ENCODE assay signal across 34 cellular contexts in the genomic region with DNA sequence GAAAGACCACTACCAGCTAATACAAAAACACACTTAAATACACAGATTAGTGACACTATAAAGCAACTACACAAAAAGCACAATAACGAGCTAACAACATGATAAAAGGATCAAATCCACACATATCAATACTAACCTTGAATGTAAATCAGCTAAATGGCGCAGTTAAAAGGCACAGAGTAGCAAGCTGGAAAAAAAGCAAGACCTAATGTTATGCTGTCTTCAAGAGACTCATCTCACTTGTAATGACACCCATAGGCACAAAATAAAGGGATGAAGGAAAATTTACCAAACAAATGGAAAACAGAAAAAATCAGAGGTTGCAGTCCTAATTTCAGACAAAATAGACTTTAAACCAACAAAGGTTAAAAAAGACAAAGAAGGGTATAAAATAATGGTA.
DNase-seq lines count a peak whose midpoint lies in the region; ATAC-seq, FAIRE-seq and TF ChIP-seq lines count a peak whose summit lies in the region.
"Had no signal": no experiment of that assay in that cellular context is flagged by ENCODE, and none has a peak within 500 bp of the region (broad histone marks: within the 10 kb centered on the region; RNA-seq: fewer than 3 reads in every experiment).

No MANE protein-coding gene starts in this region.

- H3K9ac ChIP-seq in GM12878 (ENCODE audit: control insufficient read depth, insufficient read depth, low read length) = no peak overlapping the region
- H3K9ac ChIP-seq: BLaER1; BLaER1 treated with 17β-estradiol and CSF1 and Interleukin-3, amounts not matched to agents 10 nM and 100 nM had no signal

- peak; percentile 4 for DNase-seq in DMS 273 (lab: John Stamatoyannopoulos, UW; ENCODE audit: unreplicated experiment)
- no peak for DNase-seq in DMS 273 treated with DMSO at 0.1 percent for 48 hours (lab: John Stamatoyannopoulos, UW)
- DNase-seq in GM12878 (ENCODE audit: low read depth, low spot score) = no peak
- no peak for DNase-seq in psoas muscle
- DNase-seq in Caco-2 = no peak
- DNase-seq: 8988T; ACHN; AML-193; BE2C; C1 segment of cervical spinal cord; Calu3; CD4-positive, alpha-beta memory T cell; CD4-positive, alpha-beta T cell; CD4-positive, CD25-positive, alpha-beta regulatory T cell; CD8-positive, alpha-beta memory T cell; CD8-positive, alpha-beta T cell; COR-L47; DMS153; DMS53; DMS79; DMS79 treated with DMSO at 0.1 percent for 48 hours; DND-41; EL had no signal

- ATAC-seq in GM12878 (no peak), psoas muscle (no peak)
- ATAC-seq: A549; CD8-positive, alpha-beta T cell had no signal

- TF ChIP-seq CTCF in HEK293 (tag by site-specific recombination; IDR thresholded peaks at IDR 0.05) (no peak), GM12878 (IDR thresholded peaks at IDR 0.05 in 2 of 3, conservative IDR thresholded peaks at IDR 0.05 in 1 of 3; ENCODE audit: control insufficient read depth in 2 of 3, extremely low read depth in 1 of 3, insufficient read depth in 1 of 3, low read depth in 3 of 3, low read length in 3 of 3) (no peak), psoas muscle (IDR thresholded peaks at IDR 0.05) (no peak), Caco-2 (IDR thresholded peaks at IDR 0.05; ENCODE audit: insufficient read depth in 1 of 2, low read depth in 1 of 2, low read length in 1 of 2, severe bottlenecking in 1 of 2, unreplicated experiment in 1 of 2) (no peak)

- no peaks in the 10 kb centered on the region for H4K20me1 ChIP-seq in GM12878 (ENCODE audit: control insufficient read depth, insufficient read depth)
- H4K20me1 ChIP-seq: BLaER1; BLaER1 treated with 17β-estradiol and CSF1 and Interleukin-3, amounts not matched to agents 10 nM and 100 nM had no signal

- H3K4me3 ChIP-seq in HEK293 (ENCODE audit: low read depth, low read length) (no peak overlapping the region), GM12878 (no peak overlapping the region), psoas muscle (no peak overlapping the region), Caco-2 (ENCODE audit: low read depth, low read length) (no peak overlapping the region)
- H3K4me3 ChIP-seq: A549; BLaER1; BLaER1 treated with 17β-estradiol and CSF1 and Interleukin-3, amounts not matched to agents 10 nM and 100 nM had no signal

- in situ Hi-C loops in GM12878 (cut with MboI) = no loop called here

- H3K27ac Mint-ChIP-seq in Caco-2 (ENCODE audit: unreplicated experiment) = no peak overlapping the region
- H3K27ac Mint-ChIP-seq: B cell; CD14-positive monocyte; CD4-positive, alpha-beta memory T cell; CD4-positive, alpha-beta T cell; CD4-positive, CD25-positive, alpha-beta regulatory T cell; CD8-positive, alpha-beta memory T cell; CD8-positive, alpha-beta T cell had no signal

- H3K9me3 ChIP-seq in HEK293 (ENCODE audit: control insufficient read depth, insufficient read depth, low read depth, low read length) (no peaks in the 10 kb centered on the region), GM12878 (replicated peaks; ENCODE audit: control insufficient read depth, insufficient read depth, low read length) (peaks cover 7% of the 10 kb centered on the region), psoas muscle (peaks cover 6% of the 10 kb centered on the region), Caco-2 (peaks cover 11% of the 10 kb centered on the region)
- H3K9me3 ChIP-seq: A549, BE2C had no signal

- H3K36me3 Mint-ChIP-seq in Caco-2 (ENCODE audit: insufficient read depth, unreplicated experiment) = no peaks in the 10 kb centered on the region
- H3K36me3 Mint-ChIP-seq: CD14-positive monocyte; CD4-positive, alpha-beta memory T cell; CD4-positive, CD25-positive, alpha-beta regulatory T cell; CD8-positive, alpha-beta memory T cell; CD8-positive, alpha-beta T cell had no signal

- WGBS in GM12878 (ENCODE audit: insufficient coverage, insufficient replicate concordance, low lambda C conversion rate, missing lambda C conversion rate) = 2% methylated on average over 2 of the region's 2 CpGs
- WGBS in psoas muscle, 3 donors = 60 to 70% (median 67%) methylated on average over 2 of the region's 2 CpGs

- BruUV-seq in GM12878 (replicated peaks; lab: Mats Ljungman, UMichigan) (no TSS peak), Caco-2 (replicated peaks; lab: Mats Ljungman, UMichigan) (no TSS peak)

- no peaks in the 10 kb centered on the region for H3K4me1 ChIP-seq in HEK293 (ENCODE audit: control insufficient read depth, insufficient read depth, low read length)
- H3K4me1 ChIP-seq in GM12878 (ENCODE audit: control insufficient read depth, insufficient read depth, low read length) = no peaks in the 10 kb centered on the region
- H3K4me1 ChIP-seq in psoas muscle = no peaks in the 10 kb centered on the region
- H3K4me1 ChIP-seq in Caco-2 = no peaks in the 10 kb centered on the region
- H3K4me1 ChIP-seq: A549, BE2C, BLaER1 had no signal

- FAIRE-seq in GM12878 (lab: Jason Lieb, UNC) = no peak
- FAIRE-seq: A204.1, A549, D721Med, G401.6 had no signal

- intact Hi-C loops in GM12878 (cut with micrococcal nuclease; ENCODE audit: unreplicated experiment) (no loop called here), psoas muscle (cut with DNase I) (no loop called here), Caco-2 (cut with micrococcal nuclease; ENCODE audit: unreplicated experiment) (no loop called here)

- H3K27me3 Mint-ChIP-seq in Caco-2 (ENCODE audit: insufficient read depth, unreplicated experiment) = no peaks in the 10 kb centered on the region
- H3K27me3 Mint-ChIP-seq: B cell; CD4-positive, alpha-beta T cell; CD4-positive, CD25-positive, alpha-beta regulatory T cell had no signal

- no peaks in the 10 kb centered on the region for H3K79me2 ChIP-seq in GM12878 (ENCODE audit: control insufficient read depth, insufficient read depth, low read length)

- peaks cover 7% of the 10 kb centered on the region for H3K9me3 Mint-ChIP-seq in Caco-2 (ENCODE audit: unreplicated experiment)

- H2AFZ ChIP-seq in GM12878 (ENCODE audit: control insufficient read depth, low read depth, low read length) = no peak overlapping the region

- H3K27ac ChIP-seq in HEK293 (ENCODE audit: extremely low read depth, low read depth, low read length) = no peak overlapping the region
- H3K27ac ChIP-seq in GM12878 (ENCODE audit: control insufficient read depth, insufficient read depth) = no peak overlapping the region
- H3K27ac ChIP-seq in psoas muscle = no peak overlapping the region
- H3K27ac ChIP-seq: 22Rv1; A549; BLaER1; BLaER1 treated with 17β-estradiol and CSF1 and Interleukin-3, amounts not matched to agents 10 nM and 100 nM; C4-2B had no signal

- no peak for TF ChIP-seq EP300 in GM12878 (IDR thresholded peaks at IDR 0.05; ENCODE audit: borderline replicate concordance in 1 of 2, control insufficient read depth in 1 of 2, low read depth in 2 of 2, low read length in 2 of 2)

- H3K27me3 ChIP-seq in GM12878 (replicated peaks in 1 of 2; ENCODE audit: control insufficient read depth in 2 of 2, insufficient read depth in 2 of 2, low read length in 1 of 2) = no peaks in the 10 kb centered on the region
- H3K27me3 ChIP-seq in psoas muscle (ENCODE audit: insufficient read depth in 3 of 3, low read length in 2 of 3) = no peaks in the 10 kb centered on the region
- no peaks in the 10 kb centered on the region for H3K27me3 ChIP-seq in Caco-2 (replicated peaks; ENCODE audit: control insufficient read depth, insufficient read depth, low read length)
- H3K27me3 ChIP-seq: BE2C; BLaER1; BLaER1 treated with 17β-estradiol and CSF1 and Interleukin-3, amounts not matched to agents 10 nM and 100 nM had no signal

- RAD21 ChIA-PET in GM12878 (lab: Charles Lee; ENCODE audit: unreplicated experiment) = no interaction called here

- no peak for TF ChIP-seq RAD21 in GM12878 (IDR thresholded peaks at IDR 0.05; ENCODE audit: insufficient read depth, low read depth, low read length)

- no peaks in the 10 kb centered on the region for H3K4me1 Mint-ChIP-seq in Caco-2 (ENCODE audit: low read depth, unreplicated experiment)
- H3K4me1 Mint-ChIP-seq: B cell; CD14-positive monocyte; CD4-positive, CD25-positive, alpha-beta regulatory T cell; CD8-positive, alpha-beta memory T cell had no signal

- POLR2A ChIA-PET in HEK293 (lab: Yijun Ruan, JAX) = no interaction called here
- POLR2A ChIA-PET in GM12878 (lab: Charles Lee) = no interaction called here
- POLR2A ChIA-PET in Caco-2 (lab: Charles Lee) = no interaction called here

- H3K36me3 ChIP-seq in HEK293 (ENCODE audit: control insufficient read depth in 2 of 2, insufficient read depth in 1 of 2, low read length in 2 of 2) = no peaks in the 10 kb centered on the region
- H3K36me3 ChIP-seq in GM12878 (ENCODE audit: control insufficient read depth in 2 of 2, insufficient read depth in 2 of 2, low read length in 1 of 2) = no peaks in the 10 kb centered on the region
- no peaks in the 10 kb centered on the region for H3K36me3 ChIP-seq in psoas muscle (ENCODE audit: insufficient read depth in 1 of 2, low read depth in 1 of 2)
- H3K36me3 ChIP-seq in Caco-2 (ENCODE audit: control insufficient read depth, insufficient read depth, low read length) = no peaks in the 10 kb centered on the region
- H3K36me3 ChIP-seq: BE2C; BLaER1; BLaER1 treated with 17β-estradiol and CSF1 and Interleukin-3, amounts not matched to agents 10 nM and 100 nM had no signal

- SMC1A ChIA-PET in GM12878 (lab: Charles Lee; ENCODE audit: uncharacterized antibody, unreplicated experiment) = interaction anchor here (0.6 kb wide), 1 partner anchor 48 kb away, joined by 3 read pairs; no protein-coding TSS in a partner anchor

- CTCF ChIA-PET in HEK293 (lab: Yijun Ruan, JAX) (interaction anchor here (1.2 kb wide), 1 partner anchor 15 kb away, joined by 4 read pairs; no protein-coding TSS in a partner anchor), GM12878 (lab: Yijun Ruan, JAX) (no interaction called here), Caco-2 (lab: Charles Lee) (no interaction called here)

- H3K4me3 Mint-ChIP-seq in Caco-2 (ENCODE audit: unreplicated experiment) = no peak overlapping the region
- H3K4me3 Mint-ChIP-seq: B cell; CD14-positive monocyte; CD4-positive, alpha-beta memory T cell; CD4-positive, alpha-beta T cell; CD4-positive, CD25-positive, alpha-beta regulatory T cell; CD8-positive, alpha-beta memory T cell; CD8-positive, alpha-beta T cell had no signal

- no peak for TF ChIP-seq POLR2A in GM12878 (IDR thresholded peaks at IDR 0.05; ENCODE audit: low read depth, low read length)

- H3K4me2 ChIP-seq in GM12878 (ENCODE audit: control insufficient read depth, insufficient read depth) = no peak overlapping the region
- H3K4me2 ChIP-seq: A549; BLaER1; BLaER1 treated with 17β-estradiol and CSF1 and Interleukin-3, amounts not matched to agents 10 nM and 100 nM had no signal

TF ChIP-seq in HEK293, 187 proteins besides CTCF, POLR2A, EP300 and RAD21:
- TF ChIP-seq SETDB1 (IDR thresholded peaks at IDR 0.05; ENCODE audit: insufficient read length, low read length) (peak; percentile 65), ZNF354C (tag by site-specific recombination; IDR thresholded peaks at IDR 0.05; ENCODE audit: borderline replicate concordance, low read depth) (no peak), TRIM28 (IDR thresholded peaks at IDR 0.05; ENCODE audit: borderline replicate concordance, low read length) (peak; percentile 68; the same call in 1 of the 2 replicates)

TF ChIP-seq in GM12878, 131 proteins besides CTCF, POLR2A, EP300 and RAD21 (continues in another document):
- no peak for TF ChIP-seq SREBF2 (IDR thresholded peaks at IDR 0.05; ENCODE audit: low read length)
- TF ChIP-seq WRNIP1 (IDR thresholded peaks at IDR 0.05; ENCODE audit: borderline replicate concordance, low read depth, low read length) = no peak
- TF ChIP-seq DPF2 (IDR thresholded peaks at IDR 0.05) = no peak
